ENCODE assay signal across 1 cellular context in genomic region chr1:160807242-160807641, GRCh38.
TF ChIP-seq lines count a peak whose summit lies in the region.

No MANE protein-coding gene starts in this region.

TF ChIP-seq in H1, 55 proteins besides CTCF, POLR2A, EP300 and RAD21:
- TF ChIP-seq KDM4A (IDR thresholded peaks at IDR 0.05; ENCODE audit: low read depth, low read length, severe bottlenecking): no peak
- TF ChIP-seq RFX5 (IDR thresholded peaks at IDR 0.05; ENCODE audit: borderline replicate concordance, low read depth, low read length): no peak
- no peak for TF ChIP-seq MAX (IDR thresholded peaks at IDR 0.05)
- TF ChIP-seq SUZ12 (IDR thresholded peaks at IDR 0.05; ENCODE audit: low read length): no peak
- TF ChIP-seq POLR2AphosphoS5 (IDR thresholded peaks at IDR 0.05; ENCODE audit: low read depth, low read length): no peak
- no peak for TF ChIP-seq NANOG (IDR thresholded peaks at IDR 0.05; ENCODE audit: insufficient read depth, low read depth, low read length, poor library complexity, severe bottlenecking)
